In genomic region chr6:158218467-158218866, GRCh38 we compare ENCODE assay signal across 20 cellular contexts. TPM values are rescaled to one million over a fixed set of nuclear protein-coding genes. Genes with fewer than 3 reads are reported as not detected.
DNase-seq lines count a peak whose midpoint lies in the region; ATAC-seq and TF ChIP-seq lines count a peak whose summit lies in the region.
"Had no signal": no experiment of that assay in that cellular context is flagged by ENCODE, and none has a peak within 500 bp of the region (broad histone marks: within the 10 kb centered on the region; RNA-seq: fewer than 3 reads in every experiment).

No MANE protein-coding gene starts in this region.

- 0 out of 2 replicates have a peak overlapping the region, but pooled peaks have one; percentile 58 for H3K9ac ChIP-seq in GM23248

- H3K9me2 ChIP-seq in GM23248 (ENCODE audit: insufficient read depth): no peaks in the 10 kb centered on the region

- H3K79me2 ChIP-seq in ACC112 (ENCODE audit: control insufficient read depth, insufficient read depth, low read length, unreplicated experiment) (no peaks in the 10 kb centered on the region), GM23248 (ENCODE audit: insufficient read depth) (no peaks in the 10 kb centered on the region)

- no peak for TF ChIP-seq POLR2A in sigmoid colon (IDR thresholded peaks at IDR 0.05)

- POLR2A ChIA-PET in RWPE1 (lab: Yijun Ruan, JAX; ENCODE audit: low non-redundant PET): no interaction called here

- in situ Hi-C loops in GM23248 (cut with MboI): no loop called here

- TF ChIP-seq EP300 in sigmoid colon (IDR thresholded peaks at IDR 0.05): no peak

- intact Hi-C loops in sigmoid colon (cut with DNase I): loop anchor here (2.0 kb wide), 1 partner anchor 386 kb away; no protein-coding TSS in a partner anchor

- peaks cover 9% of the 10 kb centered on the region for H3K4me1 ChIP-seq in ACC112 (ENCODE audit: control insufficient read depth, insufficient read depth, low read length, unreplicated experiment)
- H3K4me1 ChIP-seq in GM23248 (ENCODE audit: insufficient read depth): peaks cover 8% of the 10 kb centered on the region
- peaks cover 2% of the 10 kb centered on the region for H3K4me1 ChIP-seq in foreskin keratinocyte
- H3K4me1 ChIP-seq in sigmoid colon: no peaks in the 10 kb centered on the region
- H3K4me1 ChIP-seq in BE2C: no peaks in the 10 kb centered on the region; the same call in 1 of the 2 replicates

- no peak for DNase-seq in GM23248
- DNase-seq in RWPE1 (ENCODE audit: low spot score): no peak
- DNase-seq in foreskin keratinocyte: no peak
- no peak for DNase-seq in sigmoid colon
- DNase-seq in BE2C: no peak
- DNase-seq in GOT3 (lab: John Stamatoyannopoulos, UW): no peak
- DNase-seq: CD4-positive, CD25-positive, alpha-beta regulatory T cell; DMS153; DND-41; Karpas-422; NCI-H1092 treated with DMSO at 0.1 percent for 48 hours; NCI-H1436 treated with DMSO at 0.1 percent for 48 hours; NCI-H187 treated with DMSO at 0.1 percent for 48 hours; NCI-H345; NCI-H510A treated with DMSO at 0.1 percent for 48 hours; NCI-H748 treated with DMSO at 0.1 percent for 48 hours; PC-3; SHP77; T-cell had no signal

- no peak overlapping the region for H3K4me2 ChIP-seq in GM23248 (ENCODE audit: unreplicated experiment)

- no peak overlapping the region for H2AFZ ChIP-seq in ACC112 (ENCODE audit: low read length, unreplicated experiment)
- H2AFZ ChIP-seq in GM23248: peak overlapping the region; percentile 79; the same call in 1 of the 2 replicates

- 88 to 92% methylated on average over 1 of the region's 1 CpG for WGBS in GM23248 (ENCODE audit: low coverage in 1 of 2, low lambda C conversion rate in 2 of 2, missing lambda C conversion rate in 2 of 2), 2 experiments
- 84 to 88% methylated on average over 1 of the region's 1 CpG for WGBS in sigmoid colon, 2 donors

- no peaks in the 10 kb centered on the region for H4K20me1 ChIP-seq in GM23248 (ENCODE audit: insufficient read depth)

- H3K27ac ChIP-seq in ACC112 (ENCODE audit: low read depth, low read length) (peak overlapping the region; percentile 62), GM23248 (peak overlapping the region; percentile 88), RWPE1 (0 out of 2 replicates have a peak overlapping the region, but pooled peaks have one; percentile 24), foreskin keratinocyte (peak overlapping the region; percentile 71), sigmoid colon (no peak overlapping the region)

- no peaks in the 10 kb centered on the region for H3K27me3 ChIP-seq in ACC112 (ENCODE audit: insufficient read depth, low read length)
- H3K27me3 ChIP-seq in GM23248 (replicated peaks; ENCODE audit: insufficient read depth): no peaks in the 10 kb centered on the region
- H3K27me3 ChIP-seq in foreskin keratinocyte: no peaks in the 10 kb centered on the region
- H3K27me3 ChIP-seq in sigmoid colon: no peaks in the 10 kb centered on the region
- no peaks in the 10 kb centered on the region for H3K27me3 ChIP-seq in BE2C

- H3K4me3 ChIP-seq in ACC112 (ENCODE audit: low read depth, low read length): no peak overlapping the region
- H3K4me3 ChIP-seq in GM23248: no peak overlapping the region
- no peak overlapping the region for H3K4me3 ChIP-seq in sigmoid colon
- no peak overlapping the region for H3K4me3 ChIP-seq in BE2C (ENCODE audit: low read depth, low read length)

- H3K36me3 ChIP-seq in ACC112 (ENCODE audit: insufficient read depth, low read length) (no peaks in the 10 kb centered on the region), GM23248 (ENCODE audit: low read depth) (no peaks in the 10 kb centered on the region), sigmoid colon (no peaks in the 10 kb centered on the region), BE2C (no peaks in the 10 kb centered on the region)

- no peak for ATAC-seq in foreskin keratinocyte
- ATAC-seq: PC-3, T-cell had no signal

- peaks cover 14% of the 10 kb centered on the region for H3F3A ChIP-seq in GM23248 (ENCODE audit: insufficient read depth)

- TF ChIP-seq CTCF in RWPE1 (conservative IDR thresholded peaks at IDR 0.05; ENCODE audit: low read depth): no peak
- no peak for TF ChIP-seq CTCF in foreskin keratinocyte (conservative IDR thresholded peaks at IDR 0.05)
- TF ChIP-seq CTCF in sigmoid colon (IDR thresholded peaks at IDR 0.05): no peak
- no peak for TF ChIP-seq CTCF in BE2C (IDR thresholded peaks at IDR 0.05; ENCODE audit: low read depth, low read length)

- no peaks in the 10 kb centered on the region for H3K9me3 ChIP-seq in GM23248 (ENCODE audit: low read depth)
- no peaks in the 10 kb centered on the region for H3K9me3 ChIP-seq in sigmoid colon
- H3K9me3 ChIP-seq in BE2C: no peaks in the 10 kb centered on the region

- CTCF ChIA-PET in RWPE1 (lab: Yijun Ruan, JAX): interaction anchor here (0.6 to 3.4 kb wide), 2 partner anchors 301 to 366 kb away, joined by 3 to 34 read pairs; no protein-coding TSS in a partner anchor

RNA-seq across cellular contexts. Expression of gene GTF2H5, which starts 50.3 kb away (rescaled TPM):
- 4.2 and 7.6 TPM in 2 replicates for total RNA-seq in GM23248 (2014; rRNA removed; shearing (Covaris generic))
- polyA plus RNA-seq in GM23248 (2016; fragmentation: Nextera tagmentation; extraction: Ambion mirVana) (73.1 and 75.1 TPM in 2 replicates), foreskin keratinocyte (42.1 and 42.7 TPM in 2 replicates), sigmoid colon (1 to 10 TPM; 4.2 to 5.4 (median 4.2) TPM)
- total RNA-seq in foreskin keratinocyte (24.8 and 28.1 TPM in 2 replicates), sigmoid colon (1 to 10 TPM; 5.7 to 8.6 (median 7.0) TPM)
- polyA plus RNA-seq in BE2C (2012; ENCODE audit: insufficient read depth, insufficient read length, low read depth): 23.7 TPM

RNA-seq across cellular contexts. Expression of gene SERAC1, which starts 50.4 kb away (rescaled TPM):
- 10.5 and 10.8 TPM in 2 replicates for total RNA-seq in GM23248 (2014; rRNA removed; shearing (Covaris generic))
- polyA plus RNA-seq in GM23248 (2016; fragmentation: Nextera tagmentation; extraction: Ambion mirVana) (7.2 and 8.4 TPM in 2 replicates), foreskin keratinocyte (2.3 and 2.6 TPM in 2 replicates), sigmoid colon (1 to 10 TPM; 3.6 to 4.6 (median 4.4) TPM)
- total RNA-seq in foreskin keratinocyte (5.3 and 5.8 TPM in 2 replicates), sigmoid colon (10 to 100 TPM in 3 of 4 donors, 1 to 10 TPM in 1; 9.6 to 15.0 (median 12.5) TPM)
- 2.8 TPM for polyA plus RNA-seq in BE2C (2012; ENCODE audit: insufficient read depth, insufficient read length, low read depth)

Comparison
In these comparisons a context has a peak if more than half of its experiments do, and no peak if none do; other contexts are left out.
1. H3K27ac ChIP-seq: peak in ACC112 (single experiment), GM23248 (single experiment), RWPE1 (single experiment) and foreskin keratinocyte (single experiment); none in sigmoid colon (0 of 4).